ENCODE assay signal across 1 cellular context in genomic region chr12:13215056-13215455, GRCh38.
TF ChIP-seq lines count a peak whose summit lies in the region.

No MANE protein-coding gene starts in this region.

TF ChIP-seq in HCT116, 20 proteins besides CTCF, POLR2A, EP300 and RAD21:
- TF ChIP-seq YY1 (IDR thresholded peaks at IDR 0.05; ENCODE audit: extremely low read depth, insufficient replicate concordance, low read depth, low read length) (no peak), POLR2AphosphoS5 (IDR thresholded peaks at IDR 0.05; ENCODE audit: low read depth, low read length) (no peak), SP1 (IDR thresholded peaks at IDR 0.05; ENCODE audit: low read depth) (no peak), TCF7L2 (IDR thresholded peaks at IDR 0.05; ENCODE audit: borderline replicate concordance, extremely low read depth, insufficient read depth, insufficient read length) (no peak), ZNF274 (IDR thresholded peaks at IDR 0.05; ENCODE audit: low read depth, low read length) (no peak), EZH2 (IDR thresholded peaks at IDR 0.05) (no peak), JUND (IDR thresholded peaks at IDR 0.05) (no peak), MAX (IDR thresholded peaks at IDR 0.05) (no peak), SRF (IDR thresholded peaks at IDR 0.05; ENCODE audit: low read depth) (no peak)
- TF ChIP-seq, protein P1, sequence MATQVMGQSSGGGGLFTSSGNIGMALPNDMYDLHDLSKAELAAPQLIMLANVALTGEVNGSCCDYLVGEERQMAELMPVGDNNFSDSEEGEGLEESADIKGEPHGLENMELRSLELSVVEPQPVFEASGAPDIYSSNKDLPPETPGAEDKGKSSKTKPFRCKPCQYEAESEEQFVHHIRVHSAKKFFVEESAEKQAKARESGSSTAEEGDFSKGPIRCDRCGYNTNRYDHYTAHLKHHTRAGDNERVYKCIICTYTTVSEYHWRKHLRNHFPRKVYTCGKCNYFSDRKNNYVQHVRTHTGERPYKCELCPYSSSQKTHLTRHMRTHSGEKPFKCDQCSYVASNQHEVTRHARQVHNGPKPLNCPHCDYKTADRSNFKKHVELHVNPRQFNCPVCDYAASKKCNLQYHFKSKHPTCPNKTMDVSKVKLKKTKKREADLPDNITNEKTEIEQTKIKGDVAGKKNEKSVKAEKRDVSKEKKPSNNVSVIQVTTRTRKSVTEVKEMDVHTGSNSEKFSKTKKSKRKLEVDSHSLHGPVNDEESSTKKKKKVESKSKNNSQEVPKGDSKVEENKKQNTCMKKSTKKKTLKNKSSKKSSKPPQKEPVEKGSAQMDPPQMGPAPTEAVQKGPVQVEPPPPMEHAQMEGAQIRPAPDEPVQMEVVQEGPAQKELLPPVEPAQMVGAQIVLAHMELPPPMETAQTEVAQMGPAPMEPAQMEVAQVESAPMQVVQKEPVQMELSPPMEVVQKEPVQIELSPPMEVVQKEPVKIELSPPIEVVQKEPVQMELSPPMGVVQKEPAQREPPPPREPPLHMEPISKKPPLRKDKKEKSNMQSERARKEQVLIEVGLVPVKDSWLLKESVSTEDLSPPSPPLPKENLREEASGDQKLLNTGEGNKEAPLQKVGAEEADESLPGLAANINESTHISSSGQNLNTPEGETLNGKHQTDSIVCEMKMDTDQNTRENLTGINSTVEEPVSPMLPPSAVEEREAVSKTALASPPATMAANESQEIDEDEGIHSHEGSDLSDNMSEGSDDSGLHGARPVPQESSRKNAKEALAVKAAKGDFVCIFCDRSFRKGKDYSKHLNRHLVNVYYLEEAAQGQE (IDR thresholded peaks at IDR 0.05; ENCODE audit: low read depth) = no peak
- TF ChIP-seq, protein P2, sequence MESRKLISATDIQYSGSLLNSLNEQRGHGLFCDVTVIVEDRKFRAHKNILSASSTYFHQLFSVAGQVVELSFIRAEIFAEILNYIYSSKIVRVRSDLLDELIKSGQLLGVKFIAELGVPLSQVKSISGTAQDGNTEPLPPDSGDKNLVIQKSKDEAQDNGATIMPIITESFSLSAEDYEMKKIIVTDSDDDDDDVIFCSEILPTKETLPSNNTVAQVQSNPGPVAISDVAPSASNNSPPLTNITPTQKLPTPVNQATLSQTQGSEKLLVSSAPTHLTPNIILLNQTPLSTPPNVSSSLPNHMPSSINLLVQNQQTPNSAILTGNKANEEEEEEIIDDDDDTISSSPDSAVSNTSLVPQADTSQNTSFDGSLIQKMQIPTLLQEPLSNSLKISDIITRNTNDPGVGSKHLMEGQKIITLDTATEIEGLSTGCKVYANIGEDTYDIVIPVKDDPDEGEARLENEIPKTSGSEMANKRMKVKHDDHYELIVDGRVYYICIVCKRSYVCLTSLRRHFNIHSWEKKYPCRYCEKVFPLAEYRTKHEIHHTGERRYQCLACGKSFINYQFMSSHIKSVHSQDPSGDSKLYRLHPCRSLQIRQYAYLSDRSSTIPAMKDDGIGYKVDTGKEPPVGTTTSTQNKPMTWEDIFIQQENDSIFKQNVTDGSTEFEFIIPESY (IDR thresholded peaks at IDR 0.05; ENCODE audit: extremely low read depth, insufficient replicate concordance, low read length) = no peak
